16 cellular contexts compared by ENCODE assay signal in the genomic region with DNA sequence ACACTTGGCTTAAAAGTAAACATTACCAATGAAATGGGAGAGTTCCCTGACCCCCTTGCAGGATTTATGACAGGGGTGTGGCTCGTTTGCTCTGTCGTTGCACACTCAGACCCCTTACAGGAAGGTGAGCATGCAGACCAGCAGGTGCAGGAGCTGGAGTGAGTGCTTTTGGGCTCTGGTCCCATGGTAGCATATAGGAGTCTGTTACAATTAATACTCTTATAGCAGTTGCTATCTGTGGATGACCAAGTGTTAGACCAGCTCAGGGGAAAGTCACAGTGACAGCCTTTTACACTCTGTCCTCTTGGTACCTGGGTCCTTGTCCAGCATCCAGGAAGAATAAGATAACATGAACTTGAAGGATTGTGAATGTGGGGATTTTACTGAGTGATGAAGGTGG.
DNase-seq lines count a peak whose midpoint lies in the region; ATAC-seq and TF ChIP-seq lines count a peak whose summit lies in the region.
"Had no signal": no experiment of that assay in that cellular context is flagged by ENCODE, and none has a peak within 500 bp of the region (broad histone marks: within the 10 kb centered on the region; RNA-seq: fewer than 3 reads in every experiment).

No MANE protein-coding gene starts in this region.

- no peak overlapping the region for H2BK120ac ChIP-seq in mesenchymal stem cell (ENCODE audit: low read depth, low read length)

- no peak overlapping the region for H2BK15ac ChIP-seq in mesenchymal stem cell (ENCODE audit: low read depth, poor library complexity, severe bottlenecking)

- peak overlapping the region; percentile 50 for H4K91ac ChIP-seq in mesenchymal stem cell (ENCODE audit: low read length)

- H3K4me3 ChIP-seq in PC-3 (ENCODE audit: low read length) (no peak overlapping the region), mesenchymal stem cell (ENCODE audit: insufficient read depth in 1 of 2, low read depth in 1 of 2, low read length in 2 of 2) (no peak overlapping the region)
- H3K4me3 ChIP-seq: GM23338 had no signal

- H3K27ac ChIP-seq in PC-3 (ENCODE audit: low read length) (no peak overlapping the region), mesenchymal stem cell (ENCODE audit: low read length, poor library complexity, severe bottlenecking) (no peak overlapping the region)

- ATAC-seq in PC-3 (peak; percentile 31), T-helper 17 cell (no peak)
- ATAC-seq: GM23338, HCT116 had no signal

- WGBS in mesenchymal stem cell, result 65% methylated on average over 2 of the region's 2 CpGs

- H3K9ac ChIP-seq in PC-3 (ENCODE audit: low read length), result no peak overlapping the region
- no peak overlapping the region for H3K9ac ChIP-seq in mesenchymal stem cell (ENCODE audit: low read length)

- no peak overlapping the region for H3K4me2 ChIP-seq in PC-3 (ENCODE audit: low read length)
- H3K4me2 ChIP-seq in mesenchymal stem cell (ENCODE audit: low read length, poor library complexity, severe bottlenecking), result no peak overlapping the region
- H3K4me2 ChIP-seq: GM23338 had no signal

- H3K23ac ChIP-seq in mesenchymal stem cell (ENCODE audit: low read length in 2 of 2), result no peak overlapping the region

- intact Hi-C loops in PC-3 (cut with micrococcal nuclease), result no loop called here

- H3K9me3 ChIP-seq in PC-3 (ENCODE audit: low read length) (no peaks in the 10 kb centered on the region), mesenchymal stem cell (ENCODE audit: control insufficient read depth, low read length) (peaks cover 4% of the 10 kb centered on the region), T-helper 17 cell (ENCODE audit: control insufficient read depth, low read length, poor library complexity, severe bottlenecking) (no peaks in the 10 kb centered on the region)
- H3K9me3 ChIP-seq: Caco-2 had no signal

- H4K20me1 ChIP-seq in PC-3 (ENCODE audit: low read length), result no peaks in the 10 kb centered on the region

- no peaks in the 10 kb centered on the region for H3K36me3 Mint-ChIP-seq in T-helper 17 cell (ENCODE audit: low read depth)
- H3K36me3 Mint-ChIP-seq: CD4-positive, alpha-beta memory T cell had no signal

- no peaks in the 10 kb centered on the region for H3K79me1 ChIP-seq in mesenchymal stem cell (replicated peaks; ENCODE audit: low read length, poor library complexity, severe bottlenecking)

- CTCF ChIA-PET in PC-3 (lab: Charles Lee), result no interaction called here
- CTCF ChIA-PET in GM10248 (lab: Yijun Ruan, JAX), result interaction anchor here (1.4 to 2.0 kb wide), 2 partner anchors 10 to 13 kb away, joined by 3 to 6 read pairs; no protein-coding TSS in a partner anchor

- no peaks in the 10 kb centered on the region for H3K27me3 Mint-ChIP-seq in T-helper 17 cell
- H3K27me3 Mint-ChIP-seq: CD4-positive, alpha-beta memory T cell had no signal

- no peak overlapping the region for H3K4ac ChIP-seq in mesenchymal stem cell (ENCODE audit: low read depth in 1 of 2, low read length in 2 of 2)

- TF ChIP-seq CTCF in PC-3 (conservative IDR thresholded peaks at IDR 0.05; ENCODE audit: low read depth, low read length) (no peak), GM10248 (IDR thresholded peaks at IDR 0.05; ENCODE audit: control extremely low read depth, extremely low read depth, low read depth, missing control alignments) (no peak)

- DNase-seq in NCI-H69 (lab: John Stamatoyannopoulos, UW), result peak; percentile 37
- no peak for DNase-seq in PC-3
- no peak for DNase-seq in mesenchymal stem cell
- no peak for DNase-seq in T-helper 17 cell
- DNase-seq in HT-29 (ENCODE audit: low spot score), result no peak
- no peak for DNase-seq in GM10248 (ENCODE audit: extremely low spot score)
- DNase-seq: C1 segment of cervical spinal cord; Caco-2; CD4-positive, alpha-beta memory T cell; DMS 273 treated with DMSO at 0.1 percent for 48 hours; DMS79; EL; GDM1; H9 had no signal

- no peaks in the 10 kb centered on the region for H3K27me3 ChIP-seq in PC-3 (ENCODE audit: low read length)
- no peaks in the 10 kb centered on the region for H3K27me3 ChIP-seq in mesenchymal stem cell (ENCODE audit: control insufficient read depth in 1 of 2, insufficient read depth in 1 of 2, low read length in 2 of 2)

- H3K4me1 ChIP-seq in PC-3 (ENCODE audit: insufficient read depth, low read length), result no peaks in the 10 kb centered on the region
- no peaks in the 10 kb centered on the region for H3K4me1 ChIP-seq in mesenchymal stem cell (ENCODE audit: control insufficient read depth, insufficient read depth, low read depth, low read length)
- H3K4me1 ChIP-seq: Caco-2 had no signal

- H2AK5ac ChIP-seq in mesenchymal stem cell (ENCODE audit: low read length, severe bottlenecking), result no peak overlapping the region

- POLR2A ChIA-PET in PC-3 (lab: Charles Lee; ENCODE audit: unreplicated experiment), result no interaction called here
- POLR2A ChIA-PET in GM10248 (lab: Yijun Ruan, JAX), result no interaction called here

- H3K27ac Mint-ChIP-seq in T-helper 17 cell, result no peak overlapping the region
- H3K27ac Mint-ChIP-seq: CD4-positive, alpha-beta memory T cell; GM23338; H9 had no signal

- no TSS peak for BruUV-seq in PC-3 (replicated peaks; lab: Mats Ljungman, UMichigan)

- no peaks in the 10 kb centered on the region for H3K9me2 ChIP-seq in PC-3 (replicated peaks; ENCODE audit: low read length)

- no peak overlapping the region for H2BK5ac ChIP-seq in mesenchymal stem cell (ENCODE audit: low read depth, low read length, poor library complexity, severe bottlenecking)

- H4K8ac ChIP-seq in mesenchymal stem cell (ENCODE audit: low read length), result no peak overlapping the region

- H3K36me3 ChIP-seq in PC-3 (ENCODE audit: low read depth, low read length) (no peaks in the 10 kb centered on the region), mesenchymal stem cell (ENCODE audit: control insufficient read depth in 1 of 2, insufficient read depth in 2 of 2, low read depth in 1 of 2, low read length in 2 of 2) (no peaks in the 10 kb centered on the region)

- H3K4me3 Mint-ChIP-seq in T-helper 17 cell, result no peak overlapping the region
- H3K4me3 Mint-ChIP-seq: CD4-positive, alpha-beta memory T cell; GM23338; H9 had no signal

- no peak overlapping the region for H3K14ac ChIP-seq in mesenchymal stem cell (ENCODE audit: low read length in 2 of 2)

- no peak overlapping the region for H3K18ac ChIP-seq in mesenchymal stem cell (ENCODE audit: low read depth in 1 of 2, low read length in 2 of 2)

- no peak overlapping the region for H2AFZ ChIP-seq in PC-3 (ENCODE audit: low read length)
- no peak overlapping the region for H2AFZ ChIP-seq in mesenchymal stem cell (ENCODE audit: low read depth, low read length)
- H2AFZ ChIP-seq: GM23338 had no signal

- no peaks in the 10 kb centered on the region for H3K4me1 Mint-ChIP-seq in T-helper 17 cell
- H3K4me1 Mint-ChIP-seq: CD4-positive, alpha-beta memory T cell; GM23338; H9 had no signal

- no peak overlapping the region for H2BK12ac ChIP-seq in mesenchymal stem cell (ENCODE audit: low read length in 2 of 2)

- no peaks in the 10 kb centered on the region for H3F3A ChIP-seq in PC-3 (ENCODE audit: low read length, unreplicated experiment)

- H3K79me2 ChIP-seq in PC-3 (ENCODE audit: low read length), result no peaks in the 10 kb centered on the region
